Comparison of ENCODE assay signal across 8 cellular contexts in the genomic region with DNA sequence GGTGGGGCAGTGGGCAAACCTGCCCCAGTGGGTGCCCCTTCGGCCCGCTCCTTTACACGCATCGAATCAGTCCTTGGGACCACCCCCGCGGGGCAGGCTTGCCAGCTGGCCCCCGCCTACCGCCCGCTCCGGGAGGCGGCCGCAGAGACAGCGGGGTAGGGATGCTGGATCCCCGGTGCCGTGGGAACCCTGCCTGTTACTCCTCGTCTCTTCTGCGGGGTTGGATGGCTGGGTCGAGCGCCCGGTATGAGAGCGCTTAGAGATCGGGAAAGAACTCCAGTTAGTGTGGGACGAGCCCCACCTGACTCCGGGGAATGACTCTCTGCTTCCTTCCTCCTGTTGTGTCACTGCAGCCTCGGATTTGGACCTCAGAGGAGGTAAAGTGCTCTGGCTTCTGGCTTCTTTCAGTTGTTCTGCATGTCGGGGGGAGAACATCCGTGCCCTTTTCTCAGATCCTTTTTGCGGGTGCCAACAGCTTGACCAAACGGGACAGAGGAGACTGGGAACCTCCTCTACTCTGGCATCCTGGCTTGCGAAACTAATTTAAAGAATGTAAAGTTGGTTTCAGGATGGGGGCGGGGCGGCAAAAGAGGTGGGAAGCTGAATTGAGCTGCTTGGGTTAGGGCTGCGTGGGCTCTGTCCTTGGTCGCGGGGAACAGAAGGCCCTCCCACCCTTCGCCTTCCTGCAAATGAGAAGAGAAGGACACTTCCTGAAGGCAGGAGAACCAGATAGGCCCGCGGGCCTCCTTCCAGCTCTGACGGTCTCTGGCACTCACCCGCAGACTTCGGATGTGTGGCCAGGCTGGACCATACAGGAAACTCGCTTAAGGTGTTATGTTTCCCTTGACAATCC. TPM values are rescaled to one million over a fixed set of nuclear protein-coding genes. Genes with fewer than 3 reads are reported as not detected.
A peak's percentile ranks its signal among the peaks of the same experiment; 100 is the strongest.
DNase-seq lines count a peak whose midpoint lies in the region; FAIRE-seq and TF ChIP-seq lines count a peak whose summit lies in the region.

No MANE protein-coding gene starts in this region.

- H3K9ac ChIP-seq in HUES64 (ENCODE audit: low read depth, low read length): peak overlapping the region; percentile 45; the same call in 1 of the 2 replicates
- H3K9ac ChIP-seq in mammary epithelial cell (ENCODE audit: insufficient read depth, low read length): peak overlapping the region; percentile 28
- peak overlapping the region; percentile 76 for H3K9ac ChIP-seq in skeletal muscle satellite cell (ENCODE audit: low read depth, low read length)

- TF ChIP-seq CTCF in mammary epithelial cell (conservative IDR thresholded peaks at IDR 0.05 in 1 of 2, IDR thresholded peaks at IDR 0.05 in 1 of 2; ENCODE audit: extremely low read depth in 1 of 2, insufficient read depth in 1 of 2, low read depth in 1 of 2, low read length in 2 of 2): no peak

- H3K4me3 Mint-ChIP-seq in immature natural killer cell: peak overlapping the region; percentile 72 to 92 (median 81)

- BruUV-seq in mammary epithelial cell (replicated peaks; lab: Mats Ljungman, UMichigan): no TSS peak

- peak overlapping the region; percentile 88 for H3K4me2 ChIP-seq in mammary epithelial cell (ENCODE audit: insufficient read depth, low read depth, low read length)
- H3K4me2 ChIP-seq in skeletal muscle satellite cell (ENCODE audit: low read length): peak overlapping the region; percentile 99

- no peak for FAIRE-seq in GM12891 (lab: Jason Lieb, UNC)

- intact Hi-C loops in mammary epithelial cell (cut with micrococcal nuclease): no loop called here

- H3K4me3 ChIP-seq in HUES64 (ENCODE audit: low read length) (peak overlapping the region; percentile 67), mammary epithelial cell (replicated peaks in 1 of 3; ENCODE audit: insufficient read depth in 1 of 3, low read depth in 2 of 3, low read length in 3 of 3) (peak overlapping the region; percentile 31 to 48 (median 35)), skeletal muscle satellite cell (ENCODE audit: low read length) (peak overlapping the region; percentile 78)

- H3K36me3 Mint-ChIP-seq in immature natural killer cell: no peaks in the 10 kb centered on the region

- H3K36me3 ChIP-seq in HUES64 (ENCODE audit: insufficient read depth, low read length) (no peaks in the 10 kb centered on the region), mammary epithelial cell (ENCODE audit: insufficient read depth, low read length) (no peaks in the 10 kb centered on the region), skeletal muscle satellite cell (ENCODE audit: insufficient read depth, low read length) (peaks cover 23% of the 10 kb centered on the region)

- H3K9me3 Mint-ChIP-seq in immature natural killer cell: peaks cover 0 to 1% (median 0%) of the 10 kb centered on the region in 6 donors

- dilution Hi-C loops in mammary epithelial cell (cut with HindIII; ENCODE audit: low sequenced_read_pairs): no loop called here

- H3K27ac Mint-ChIP-seq in immature natural killer cell: peak overlapping the region in 2 of 6 donors; percentile 33 to 61

- peaks cover 33 to 38% of the 10 kb centered on the region in 2 donors for H3K4me1 Mint-ChIP-seq in immature natural killer cell

- H3K4me1 ChIP-seq in HUES64 (ENCODE audit: insufficient read depth, low read length): peaks cover 14% of the 10 kb centered on the region; the same call in 1 of the 2 replicates
- H3K4me1 ChIP-seq in mammary epithelial cell (ENCODE audit: insufficient read depth, low read length): peaks cover 20% of the 10 kb centered on the region
- peaks cover 21% of the 10 kb centered on the region for H3K4me1 ChIP-seq in skeletal muscle satellite cell (ENCODE audit: control insufficient read depth, insufficient read depth, low read length)

- no peaks in the 10 kb centered on the region for H4K20me1 ChIP-seq in mammary epithelial cell (ENCODE audit: insufficient read depth, low read length)

- H3K9me3 ChIP-seq in HUES64 (ENCODE audit: insufficient read depth, low read depth, low read length): no peaks in the 10 kb centered on the region; the same call in 1 of the 2 replicates
- no peaks in the 10 kb centered on the region for H3K9me3 ChIP-seq in mammary epithelial cell (replicated peaks; ENCODE audit: insufficient read depth, low read length)
- H3K9me3 ChIP-seq in skeletal muscle satellite cell (replicated peaks; ENCODE audit: low read length): no peaks in the 10 kb centered on the region

- in situ Hi-C loops in mammary epithelial cell (cut with MboI; ENCODE audit: low sequenced_read_pairs in 2 of 2): no loop called here

- peaks cover 17 to 39% (median 29%) of the 10 kb centered on the region in 3 donors for H3K27me3 Mint-ChIP-seq in immature natural killer cell (ENCODE audit: low read depth in 3 of 3)

- WGBS in HUES64: 2% methylated on average over 42 of the region's 42 CpGs
- 23% methylated on average over 21 of the region's 42 CpGs for WGBS in mammary epithelial cell (ENCODE audit: low coverage, missing lambda C conversion rate)

- H3K27ac ChIP-seq in HUES64 (ENCODE audit: low read depth, low read length) (no peak overlapping the region), mammary epithelial cell (ENCODE audit: insufficient read depth, low read depth, low read length) (no peak overlapping the region)

- CTCF ChIA-PET in mammary epithelial cell (lab: Charles Lee; ENCODE audit: low non-redundant PET): no interaction called here

- no peak for TF ChIP-seq POLR2A in GM12891 (IDR thresholded peaks at IDR 0.05; ENCODE audit: low read depth, low read length)

- H3K27me3 ChIP-seq in HUES64 (ENCODE audit: insufficient read depth, low read length) (peaks cover 62% of the 10 kb centered on the region), mammary epithelial cell (ENCODE audit: insufficient read depth, low read length) (no peaks in the 10 kb centered on the region), skeletal muscle satellite cell (ENCODE audit: control insufficient read depth, insufficient read depth, low read length) (no peaks in the 10 kb centered on the region)

- H2AFZ ChIP-seq in mammary epithelial cell (ENCODE audit: low read depth, low read length): peak overlapping the region; percentile 95

- DNase-seq in AG08396 (ENCODE audit: low spot score) (peak; percentile 71), mammary epithelial cell (peak; percentile 48), immature natural killer cell (peak in 1 of 3 donors; percentile 17), GM12891 (ENCODE audit: insufficient read length, low spot score) (no peak), GM19238 (ENCODE audit: insufficient read length, low spot score) (no peak), GOT3 (lab: John Stamatoyannopoulos, UW) (no peak)

- no peaks in the 10 kb centered on the region for H3K79me2 ChIP-seq in mammary epithelial cell (ENCODE audit: insufficient read depth, low read length)

TF ChIP-seq in GM12891, 5 proteins besides CTCF, POLR2A, EP300 and RAD21:
- no peak for TF ChIP-seq TAF1 (IDR thresholded peaks at IDR 0.05; ENCODE audit: low read depth, low read length)

RNA-seq across cellular contexts. Expression of gene LAYN, which starts 0.9 kb away (rescaled TPM):
- 2.0 TPM for polyA plus RNA-seq in HUES64 (2013, experiment 1 of 2)
- polyA plus RNA-seq in HUES64 (2013, experiment 2 of 2): 2.0 TPM
- 10 to 100 TPM in 1 of 2 donors, under 1 TPM in 1; 0.56 to 16.5 TPM for total RNA-seq in mammary epithelial cell
- polyA plus RNA-seq in mammary epithelial cell (6.0 TPM), immature natural killer cell (1 to 10 TPM in 1 of 3 donors, not detected in 2; 1.6 TPM)
- polyA minus RNA-seq in mammary epithelial cell: 15.6 TPM
- total RNA-seq in skeletal muscle satellite cell (2012; rRNA removed): 7.0 and 11.4 TPM in 2 replicates
- 0.60 TPM for polyA plus RNA-seq in GM12891 (2012; ENCODE audit: low read depth, missing spikeins)

RNA-seq across cellular contexts. Expression of gene HOATZ, which starts 26.9 kb away (rescaled TPM):
- not detected for polyA plus RNA-seq in HUES64 (2013, experiment 1 of 2)
- polyA plus RNA-seq in HUES64 (2013, experiment 2 of 2): not detected
- total RNA-seq in mammary epithelial cell: not detected
- polyA plus RNA-seq in mammary epithelial cell: not detected
- not detected for polyA minus RNA-seq in mammary epithelial cell
- polyA plus RNA-seq in immature natural killer cell: not detected
- not detected in 2 replicates for total RNA-seq in skeletal muscle satellite cell (2012; rRNA removed)
- polyA plus RNA-seq in GM12891 (2012; ENCODE audit: low read depth, missing spikeins): not detected

RNA-seq across cellular contexts. Expression of gene BTG4, which starts 29.2 kb away (rescaled TPM):
- not detected for polyA plus RNA-seq in HUES64 (2013, experiment 1 of 2)
- not detected for polyA plus RNA-seq in HUES64 (2013, experiment 2 of 2)
- not detected for total RNA-seq in mammary epithelial cell
- polyA plus RNA-seq in mammary epithelial cell: 0.23 TPM
- polyA minus RNA-seq in mammary epithelial cell: not detected
- polyA plus RNA-seq in immature natural killer cell: not detected
- 0.25 TPM in 1 of 2 replicates, not detected in the other for total RNA-seq in skeletal muscle satellite cell (2012; rRNA removed)
- polyA plus RNA-seq in GM12891 (2012; ENCODE audit: low read depth, missing spikeins): not detected

Comparison
In these comparisons a context has a peak if more than half of its experiments do, and no peak if none do; other contexts are left out.
1. DNase-seq: peak in AG08396 (single experiment) and mammary epithelial cell (single experiment); none in GM12891 (single experiment), GM19238 (single experiment) and GOT3 (single experiment).
2. Peak in every context shown above with its lines, with median percentiles within 50 percentile points of each other: H3K4me3 ChIP-seq and H3K9ac ChIP-seq.